In the genomic region with DNA sequence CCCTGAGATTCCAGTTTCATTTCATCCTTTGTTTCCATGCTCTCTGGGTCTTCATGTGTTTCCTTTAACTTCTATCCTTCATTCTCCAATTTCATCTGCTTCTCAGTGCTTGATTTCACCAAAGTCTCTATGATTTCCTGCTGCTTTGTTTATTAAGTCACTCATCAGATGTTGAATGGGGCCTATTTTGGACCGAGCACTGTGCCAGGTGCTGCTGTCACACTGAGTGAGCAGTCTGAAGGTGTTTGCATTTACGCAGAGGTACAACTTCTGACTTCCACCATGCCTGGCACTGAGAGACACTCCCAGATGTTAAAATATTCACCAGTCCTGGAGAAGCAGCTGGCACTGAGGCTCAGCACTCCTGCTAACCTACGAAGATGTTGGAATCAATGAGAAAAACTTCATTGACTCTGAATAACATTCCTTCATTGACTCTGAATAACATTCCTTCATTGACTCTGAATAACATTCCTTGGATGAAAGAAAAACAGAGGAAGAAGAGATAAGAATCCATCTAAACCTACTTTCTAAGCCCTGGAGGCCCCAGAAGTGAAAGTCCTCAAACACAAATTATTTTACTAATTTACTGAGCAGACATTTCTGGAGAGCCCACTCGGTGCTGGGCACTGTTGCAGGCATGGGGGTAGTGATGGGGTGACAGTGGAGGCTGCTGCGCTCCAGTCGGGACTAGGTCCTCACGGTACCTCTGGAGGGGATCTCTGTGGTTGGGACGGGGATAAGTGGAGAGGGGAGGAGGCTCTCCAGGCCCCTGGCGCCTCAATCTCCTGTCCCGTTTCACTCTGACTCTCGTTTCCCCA, we compare ENCODE assay signal across 12 cellular contexts.
"Had no signal": no experiment of that assay in that cellular context is flagged by ENCODE, and none has a peak within 500 bp of the region (broad histone marks: within the 10 kb centered on the region; RNA-seq: fewer than 3 reads in every experiment).

No MANE protein-coding gene starts in this region.

- H3K9ac ChIP-seq: parathyroid adenoma had no signal

- H3K4me3 ChIP-seq: colonic mucosa, left lung, stomach, uterus had no signal

- H3K27ac ChIP-seq: colonic mucosa, left lung, parathyroid adenoma, stomach, uterus had no signal

- H2AFZ ChIP-seq: parathyroid adenoma had no signal

- H3K36me3 ChIP-seq: colonic mucosa, left lung, stomach, uterus had no signal

- H3K27me3 ChIP-seq: colonic mucosa, uterus had no signal

- H3K4me1 ChIP-seq: colonic mucosa, left lung, parathyroid adenoma, stomach, uterus had no signal

- DNase-seq: activated naive CD4-positive, alpha-beta T cell treated with anti-CD3 and anti-CD28 coated beads for 36 hours; colonic mucosa; effector CD8-positive, alpha-beta T cell; left lung; right cardiac atrium; small intestine; stomach; T-cell; T1000; uterus had no signal

- ATAC-seq: activated T-helper 17 cell treated with anti-CD3 and anti-CD28 coated beads, Interleukin-2, amount 50 U/mL, for 72 hours; left lung; right cardiac atrium; T-cell had no signal

- H3K9me3 ChIP-seq: colonic mucosa, left lung, stomach, uterus had no signal
